Comparison of ENCODE assay signal across 2 cellular contexts in genomic region chr9:2493106-2493505, GRCh38.
TF ChIP-seq lines count a peak whose summit lies in the region.

No MANE protein-coding gene starts in this region.

TF ChIP-seq in A549, 52 proteins besides CTCF, POLR2A, EP300 and RAD21:
- TF ChIP-seq, protein P1, sequence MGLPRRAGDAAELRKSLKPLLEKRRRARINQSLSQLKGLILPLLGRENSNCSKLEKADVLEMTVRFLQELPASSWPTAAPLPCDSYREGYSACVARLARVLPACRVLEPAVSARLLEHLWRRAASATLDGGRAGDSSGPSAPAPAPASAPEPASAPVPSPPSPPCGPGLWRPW (IDR thresholded peaks at IDR 0.05): peak; percentile 8; the same call in 1 of the 2 replicates
- TF ChIP-seq MYC (IDR thresholded peaks at IDR 0.05; ENCODE audit: borderline replicate concordance, low read length): no peak
- peak; percentile 45; the same call in 1 of the 2 replicates for TF ChIP-seq JUNB (IDR thresholded peaks at IDR 0.05)

TF ChIP-seq in IMR-90, 13 proteins besides CTCF, POLR2A, EP300 and RAD21:
- TF ChIP-seq CEBPB (IDR thresholded peaks at IDR 0.05; ENCODE audit: low read depth, low read length) (peak; percentile 84), FOS (IDR thresholded peaks at IDR 0.05; ENCODE audit: low read depth, low read length) (0 out of 2 replicates have a peak, but pooled peaks have one; percentile 36), CHD1 (IDR thresholded peaks at IDR 0.05; ENCODE audit: low read depth, low read length) (no peak)
